ENCODE assay signal across 23 cellular contexts in the genomic region with DNA sequence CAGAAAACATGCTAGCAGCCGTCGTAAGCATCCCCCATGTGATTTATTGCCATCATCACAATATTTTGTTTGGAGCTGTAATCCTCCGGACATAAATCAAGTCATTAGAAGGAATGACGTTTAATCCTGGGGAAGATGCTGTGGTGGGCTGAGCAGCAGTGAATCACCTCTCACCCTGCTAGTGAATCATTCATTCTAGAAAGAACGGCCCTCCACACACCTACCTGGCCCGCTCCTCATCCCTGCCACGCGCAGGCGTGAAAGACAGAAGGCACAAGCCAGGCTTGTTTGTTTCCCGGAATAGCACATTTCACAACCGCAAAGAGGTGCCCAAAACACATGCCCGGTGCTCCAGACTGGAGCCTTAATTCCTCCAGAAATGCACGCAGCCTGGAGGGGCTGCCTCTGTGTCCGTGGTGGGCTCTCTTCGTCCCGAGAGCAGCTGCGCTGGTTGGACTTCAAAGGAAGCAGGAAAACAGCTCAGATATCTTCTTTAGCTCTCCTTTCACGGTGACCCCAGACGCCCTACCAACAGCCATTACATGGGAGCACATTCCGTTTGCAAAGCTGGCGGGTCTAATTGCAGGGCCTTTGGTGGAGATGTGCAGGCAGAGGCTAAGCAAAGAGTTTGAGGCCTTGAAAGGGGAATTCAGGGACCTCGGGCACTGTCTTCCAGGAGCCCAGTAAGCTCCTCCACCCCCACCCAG.
"Had no signal": no experiment of that assay in that cellular context is flagged by ENCODE, and none has a peak within 500 bp of the region (broad histone marks: within the 10 kb centered on the region; RNA-seq: fewer than 3 reads in every experiment).

No MANE protein-coding gene starts in this region.

- H3K9me3 Mint-ChIP-seq: activated naive CD4-positive, alpha-beta T cell treated with anti-CD3 and anti-CD28 coated beads, Interleukin-2, amount 50 U/mL, for 72 hours; activated T-cell treated with anti-CD3 and anti-CD28 coated beads, Interleukin-2, amount 50 U/mL, for 72 hours; natural killer cell treated with Interleukin-12 subunit alpha and Interleukin-12 subunit beta and Interleukin-15 and Interleukin-18, amount 100 ng/mL, for 72 hours had no signal

- H3K27ac Mint-ChIP-seq: activated CD8-positive, alpha-beta T cell treated with anti-CD3 and anti-CD28 coated beads, Interleukin-2, amount 10 ng/mL, durations not matched to agents 7 days and 5 days; activated naive CD4-positive, alpha-beta T cell treated with anti-CD3 and anti-CD28 coated beads, Interleukin-2, amount 50 U/mL, for 72 hours; activated T-cell treated with anti-CD3 and anti-CD28 coated beads, Interleukin-2, amount 50 U/mL, for 72 hours; memory B cell; natural killer cell treated with Interleukin-12 subunit alpha and Interleukin-12 subunit beta and Interleukin-15 and Interleukin-18, amount 100 ng/mL, for 72 hours; WTC11 had no signal

- H3K4me1 Mint-ChIP-seq: central memory CD8-positive, alpha-beta T cell; memory B cell; WTC11 had no signal

- H3K36me3 Mint-ChIP-seq: activated naive CD4-positive, alpha-beta T cell treated with anti-CD3 and anti-CD28 coated beads, Interleukin-2, amount 50 U/mL, for 72 hours; memory B cell; natural killer cell treated with Interleukin-12 subunit alpha and Interleukin-12 subunit beta and Interleukin-15 and Interleukin-18, amount 100 ng/mL, for 72 hours had no signal

- ATAC-seq: activated CD8-positive, alpha-beta T cell treated with anti-CD3 and anti-CD28 coated beads, Interleukin-2, amount 10 ng/mL, durations not matched to agents 7 days and 5 days; activated naive CD4-positive, alpha-beta T cell treated with anti-CD3 and anti-CD28 coated beads, Interleukin-2, amount 50 U/mL, for 72 hours; activated T-cell treated with anti-CD3 and anti-CD28 coated beads, Interleukin-2, amount 50 U/mL, for 72 hours; body of pancreas; left ventricle myocardium superior; WTC11 had no signal

- H3K27me3 ChIP-seq: body of pancreas had no signal

- H3K4me1 ChIP-seq: body of pancreas, esophagus squamous epithelium, prostate gland had no signal

- DNase-seq: activated CD4-positive, alpha-beta T cell treated with anti-CD3 and anti-CD28 coated beads for 4 hours; activated CD8-positive, alpha-beta memory T cell treated with anti-CD3 and anti-CD28 coated beads, Interleukin-2, amount 50 U/mL, for 4 hours; activated CD8-positive, alpha-beta T cell treated with anti-CD3 and anti-CD28 coated beads, Interleukin-2, amount 10 ng/mL, durations not matched to agents 7 days and 5 days; activated gamma-delta T cell; activated T-cell treated with anti-CD3 and anti-CD28 coated beads, Interleukin-2, amount 50 U/mL, for 72 hours; amniotic stem cell; body of pancreas; effector CD8-positive, alpha-beta T cell; esophagus squamous epithelium; hypothalamus; left ventricle myocardium superior; occipital lobe; sigmoid colon; spleen; stomach; T-helper 2 cell had no signal

- H3K36me3 ChIP-seq: esophagus squamous epithelium, prostate gland, sigmoid colon, spleen, stomach, thoracic aorta had no signal

- H3K4me3 ChIP-seq: body of pancreas, esophagus squamous epithelium, prostate gland, sigmoid colon, spleen, stomach, thoracic aorta had no signal

- H3K27ac ChIP-seq: body of pancreas, esophagus squamous epithelium, prostate gland, sigmoid colon, spleen, stomach, thoracic aorta had no signal

- H3K9me3 ChIP-seq: body of pancreas, esophagus squamous epithelium, prostate gland, sigmoid colon, spleen, stomach, thoracic aorta had no signal

- H3K4me3 Mint-ChIP-seq: activated CD8-positive, alpha-beta T cell treated with anti-CD3 and anti-CD28 coated beads, Interleukin-2, amount 10 ng/mL, durations not matched to agents 7 days and 5 days; activated T-cell treated with anti-CD3 and anti-CD28 coated beads, Interleukin-2, amount 50 U/mL, for 72 hours; central memory CD8-positive, alpha-beta T cell; memory B cell; natural killer cell treated with Interleukin-12 subunit alpha and Interleukin-12 subunit beta and Interleukin-15 and Interleukin-18, amount 100 ng/mL, for 72 hours; WTC11 had no signal
